In the genomic region with DNA sequence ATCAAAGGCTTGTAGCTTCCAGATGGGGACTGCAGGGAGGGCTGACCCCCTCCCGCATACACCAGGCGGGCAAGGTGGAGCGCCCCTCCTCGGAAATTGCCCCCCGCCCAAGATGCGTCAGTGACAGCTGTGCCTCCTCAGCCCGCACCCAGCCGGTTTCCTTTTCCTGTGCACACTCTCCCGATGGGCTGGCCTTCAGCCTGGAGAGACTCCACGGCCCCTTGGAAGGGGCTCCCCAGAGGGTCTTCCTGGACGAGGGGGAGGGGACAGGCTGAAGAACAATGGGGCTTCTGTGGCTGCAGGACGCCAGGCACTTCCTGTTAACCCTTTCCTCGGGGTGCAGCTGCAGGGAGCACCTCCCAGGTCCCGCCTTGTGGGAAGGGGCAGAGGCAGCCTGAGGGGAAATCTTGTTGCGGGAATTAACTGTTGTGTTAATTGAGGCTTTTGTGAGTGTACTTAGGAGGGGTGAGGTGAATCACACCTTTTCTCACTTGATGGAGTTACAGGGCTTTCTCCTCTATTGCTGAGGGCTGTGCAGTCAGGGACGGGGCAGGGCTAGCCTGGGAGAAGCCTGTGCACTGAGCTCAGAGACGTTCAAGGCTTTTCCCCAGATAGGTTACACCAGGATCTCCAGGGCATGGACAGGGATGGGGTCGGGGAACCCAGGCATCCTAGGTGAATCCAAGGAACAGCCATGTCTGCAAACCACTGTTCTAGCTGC, we compare ENCODE assay signal across 1 cellular context.
TF ChIP-seq lines count a peak whose summit lies in the region.

No MANE protein-coding gene starts in this region.

TF ChIP-seq in K562, 482 proteins besides CTCF, POLR2A, EP300 and RAD21 (continued from another document and continues in another):
- TF ChIP-seq ZNF212 (CRISPR knock-in tag; IDR thresholded peaks at IDR 0.05) = no peak
- TF ChIP-seq ZNF57 (CRISPR knock-in tag; IDR thresholded peaks at IDR 0.05) = no peak
- TF ChIP-seq RBBP5 (IDR thresholded peaks at IDR 0.05; ENCODE audit: borderline replicate concordance, insufficient read depth, low read length, poor library complexity, severe bottlenecking) = no peak
- TF ChIP-seq TARDBP (IDR thresholded peaks at IDR 0.05) = 0 out of 2 replicates have a peak, but pooled peaks have one; percentile 52
- TF ChIP-seq, protein P1, sequence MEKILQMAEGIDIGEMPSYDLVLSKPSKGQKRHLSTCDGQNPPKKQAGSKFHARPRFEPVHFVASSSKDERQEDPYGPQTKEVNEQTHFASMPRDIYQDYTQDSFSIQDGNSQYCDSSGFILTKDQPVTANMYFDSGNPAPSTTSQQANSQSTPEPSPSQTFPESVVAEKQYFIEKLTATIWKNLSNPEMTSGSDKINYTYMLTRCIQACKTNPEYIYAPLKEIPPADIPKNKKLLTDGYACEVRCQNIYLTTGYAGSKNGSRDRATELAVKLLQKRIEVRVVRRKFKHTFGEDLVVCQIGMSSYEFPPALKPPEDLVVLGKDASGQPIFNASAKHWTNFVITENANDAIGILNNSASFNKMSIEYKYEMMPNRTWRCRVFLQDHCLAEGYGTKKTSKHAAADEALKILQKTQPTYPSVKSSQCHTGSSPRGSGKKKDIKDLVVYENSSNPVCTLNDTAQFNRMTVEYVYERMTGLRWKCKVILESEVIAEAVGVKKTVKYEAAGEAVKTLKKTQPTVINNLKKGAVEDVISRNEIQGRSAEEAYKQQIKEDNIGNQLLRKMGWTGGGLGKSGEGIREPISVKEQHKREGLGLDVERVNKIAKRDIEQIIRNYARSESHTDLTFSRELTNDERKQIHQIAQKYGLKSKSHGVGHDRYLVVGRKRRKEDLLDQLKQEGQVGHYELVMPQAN (IDR thresholded peaks at IDR 0.05; ENCODE audit: borderline replicate concordance) = no peak
- TF ChIP-seq E2F3 (CRISPR knock-in tag; IDR thresholded peaks at IDR 0.05) = no peak
- TF ChIP-seq, protein P2, sequence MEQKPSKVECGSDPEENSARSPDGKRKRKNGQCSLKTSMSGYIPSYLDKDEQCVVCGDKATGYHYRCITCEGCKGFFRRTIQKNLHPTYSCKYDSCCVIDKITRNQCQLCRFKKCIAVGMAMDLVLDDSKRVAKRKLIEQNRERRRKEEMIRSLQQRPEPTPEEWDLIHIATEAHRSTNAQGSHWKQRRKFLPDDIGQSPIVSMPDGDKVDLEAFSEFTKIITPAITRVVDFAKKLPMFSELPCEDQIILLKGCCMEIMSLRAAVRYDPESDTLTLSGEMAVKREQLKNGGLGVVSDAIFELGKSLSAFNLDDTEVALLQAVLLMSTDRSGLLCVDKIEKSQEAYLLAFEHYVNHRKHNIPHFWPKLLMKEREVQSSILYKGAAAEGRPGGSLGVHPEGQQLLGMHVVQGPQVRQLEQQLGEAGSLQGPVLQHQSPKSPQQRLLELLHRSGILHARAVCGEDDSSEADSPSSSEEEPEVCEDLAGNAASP (IDR thresholded peaks at IDR 0.05) = no peak
- no peak; the same call in none of the 2 replicates for TF ChIP-seq GTF2E2 (tag; IDR thresholded peaks at IDR 0.05)
- TF ChIP-seq EHMT2 (IDR thresholded peaks at IDR 0.05) = no peak
- TF ChIP-seq, protein P3, sequence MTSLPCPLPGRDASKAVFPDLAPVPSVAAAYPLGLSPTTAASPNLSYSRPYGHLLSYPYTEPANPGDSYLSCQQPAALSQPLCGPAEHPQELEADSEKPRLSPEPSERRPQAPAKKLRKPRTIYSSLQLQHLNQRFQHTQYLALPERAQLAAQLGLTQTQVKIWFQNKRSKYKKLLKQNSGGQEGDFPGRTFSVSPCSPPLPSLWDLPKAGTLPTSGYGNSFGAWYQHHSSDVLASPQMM (CRISPR knock-in tag; IDR thresholded peaks at IDR 0.05) = no peak
- TF ChIP-seq IFI16 (CRISPR knock-in tag; IDR thresholded peaks at IDR 0.05) = no peak
- TF ChIP-seq TCF3 (CRISPR knock-in tag; IDR thresholded peaks at IDR 0.05) = no peak
- TF ChIP-seq ARNT (IDR thresholded peaks at IDR 0.05) = no peak
- no peak for TF ChIP-seq ETS2 (tag; IDR thresholded peaks at IDR 0.05; ENCODE audit: borderline replicate concordance, poor library complexity, severe bottlenecking)
- TF ChIP-seq ZNF217 (CRISPR knock-in tag; IDR thresholded peaks at IDR 0.05) = no peak
- no peak for TF ChIP-seq ZNF311 (CRISPR knock-in tag; IDR thresholded peaks at IDR 0.05)
- peak; percentile 9 for TF ChIP-seq TAF9B (IDR thresholded peaks at IDR 0.05; ENCODE audit: partially characterized antibody)
- no peak for TF ChIP-seq NCOA1 (IDR thresholded peaks at IDR 0.05; ENCODE audit: low read depth)
- TF ChIP-seq TBP (optimal IDR thresholded peaks at IDR 0.05; ENCODE audit: low read depth, low read length) = no peak
- no peak for TF ChIP-seq FOXA1 (IDR thresholded peaks at IDR 0.05; ENCODE audit: borderline replicate concordance)
- TF ChIP-seq, protein P4, sequence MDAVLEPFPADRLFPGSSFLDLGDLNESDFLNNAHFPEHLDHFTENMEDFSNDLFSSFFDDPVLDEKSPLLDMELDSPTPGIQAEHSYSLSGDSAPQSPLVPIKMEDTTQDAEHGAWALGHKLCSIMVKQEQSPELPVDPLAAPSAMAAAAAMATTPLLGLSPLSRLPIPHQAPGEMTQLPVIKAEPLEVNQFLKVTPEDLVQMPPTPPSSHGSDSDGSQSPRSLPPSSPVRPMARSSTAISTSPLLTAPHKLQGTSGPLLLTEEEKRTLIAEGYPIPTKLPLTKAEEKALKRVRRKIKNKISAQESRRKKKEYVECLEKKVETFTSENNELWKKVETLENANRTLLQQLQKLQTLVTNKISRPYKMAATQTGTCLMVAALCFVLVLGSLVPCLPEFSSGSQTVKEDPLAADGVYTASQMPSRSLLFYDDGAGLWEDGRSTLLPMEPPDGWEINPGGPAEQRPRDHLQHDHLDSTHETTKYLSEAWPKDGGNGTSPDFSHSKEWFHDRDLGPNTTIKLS (IDR thresholded peaks at IDR 0.05; ENCODE audit: borderline replicate concordance, low read depth) = no peak; the same call in 1 of the 2 replicates
- no peak for TF ChIP-seq ZNF707 (CRISPR knock-in tag; conservative IDR thresholded peaks at IDR 0.05)
- TF ChIP-seq, protein P5, sequence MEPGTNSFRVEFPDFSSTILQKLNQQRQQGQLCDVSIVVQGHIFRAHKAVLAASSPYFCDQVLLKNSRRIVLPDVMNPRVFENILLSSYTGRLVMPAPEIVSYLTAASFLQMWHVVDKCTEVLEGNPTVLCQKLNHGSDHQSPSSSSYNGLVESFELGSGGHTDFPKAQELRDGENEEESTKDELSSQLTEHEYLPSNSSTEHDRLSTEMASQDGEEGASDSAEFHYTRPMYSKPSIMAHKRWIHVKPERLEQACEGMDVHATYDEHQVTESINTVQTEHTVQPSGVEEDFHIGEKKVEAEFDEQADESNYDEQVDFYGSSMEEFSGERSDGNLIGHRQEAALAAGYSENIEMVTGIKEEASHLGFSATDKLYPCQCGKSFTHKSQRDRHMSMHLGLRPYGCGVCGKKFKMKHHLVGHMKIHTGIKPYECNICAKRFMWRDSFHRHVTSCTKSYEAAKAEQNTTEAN (CRISPR knock-in tag; IDR thresholded peaks at IDR 0.05) = no peak
- TF ChIP-seq ZKSCAN3 (CRISPR knock-in tag; IDR thresholded peaks at IDR 0.05) = peak; percentile 73
- TF ChIP-seq RCOR1 (IDR thresholded peaks at IDR 0.05; ENCODE audit: borderline replicate concordance in 1 of 2, low read depth in 2 of 2, low read length in 2 of 2) = no peak
- TF ChIP-seq KAT2B (IDR thresholded peaks at IDR 0.05; ENCODE audit: low read depth, low read length) = no peak
- TF ChIP-seq ZBTB17 (CRISPR knock-in tag; IDR thresholded peaks at IDR 0.05) = 0 out of 2 replicates have a peak, but pooled peaks have one; percentile 51
- TF ChIP-seq BDP1 (IDR thresholded peaks at IDR 0.05; ENCODE audit: insufficient read depth, insufficient read length) = no peak
- TF ChIP-seq, protein P6, sequence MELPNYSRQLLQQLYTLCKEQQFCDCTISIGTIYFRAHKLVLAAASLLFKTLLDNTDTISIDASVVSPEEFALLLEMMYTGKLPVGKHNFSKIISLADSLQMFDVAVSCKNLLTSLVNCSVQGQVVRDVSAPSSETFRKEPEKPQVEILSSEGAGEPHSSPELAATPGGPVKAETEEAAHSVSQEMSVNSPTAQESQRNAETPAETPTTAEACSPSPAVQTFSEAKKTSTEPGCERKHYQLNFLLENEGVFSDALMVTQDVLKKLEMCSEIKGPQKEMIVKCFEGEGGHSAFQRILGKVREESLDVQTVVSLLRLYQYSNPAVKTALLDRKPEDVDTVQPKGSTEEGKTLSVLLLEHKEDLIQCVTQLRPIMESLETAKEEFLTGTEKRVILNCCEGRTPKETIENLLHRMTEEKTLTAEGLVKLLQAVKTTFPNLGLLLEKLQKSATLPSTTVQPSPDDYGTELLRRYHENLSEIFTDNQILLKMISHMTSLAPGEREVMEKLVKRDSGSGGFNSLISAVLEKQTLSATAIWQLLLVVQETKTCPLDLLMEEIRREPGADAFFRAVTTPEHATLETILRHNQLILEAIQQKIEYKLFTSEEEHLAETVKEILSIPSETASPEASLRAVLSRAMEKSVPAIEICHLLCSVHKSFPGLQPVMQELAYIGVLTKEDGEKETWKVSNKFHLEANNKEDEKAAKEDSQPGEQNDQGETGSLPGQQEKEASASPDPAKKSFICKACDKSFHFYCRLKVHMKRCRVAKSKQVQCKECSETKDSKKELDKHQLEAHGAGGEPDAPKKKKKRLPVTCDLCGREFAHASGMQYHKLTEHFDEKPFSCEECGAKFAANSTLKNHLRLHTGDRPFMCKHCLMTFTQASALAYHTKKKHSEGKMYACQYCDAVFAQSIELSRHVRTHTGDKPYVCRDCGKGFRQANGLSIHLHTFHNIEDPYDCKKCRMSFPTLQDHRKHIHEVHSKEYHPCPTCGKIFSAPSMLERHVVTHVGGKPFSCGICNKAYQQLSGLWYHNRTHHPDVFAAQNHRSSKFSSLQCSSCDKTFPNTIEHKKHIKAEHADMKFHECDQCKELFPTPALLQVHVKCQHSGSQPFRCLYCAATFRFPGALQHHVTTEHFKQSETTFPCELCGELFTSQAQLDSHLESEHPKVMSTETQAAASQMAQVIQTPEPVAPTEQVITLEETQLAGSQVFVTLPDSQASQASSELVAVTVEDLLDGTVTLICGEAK (IDR thresholded peaks at IDR 0.05) = peak; percentile 73; the same call in 1 of the 2 replicates
- TF ChIP-seq, protein P6 (CRISPR knock-in tag; IDR thresholded peaks at IDR 0.05) = no peak
- no peak for TF ChIP-seq GABPB2 (CRISPR knock-in tag; conservative IDR thresholded peaks at IDR 0.05)
- TF ChIP-seq MAFG (tag; conservative IDR thresholded peaks at IDR 0.05) = no peak
- TF ChIP-seq, protein P7, sequence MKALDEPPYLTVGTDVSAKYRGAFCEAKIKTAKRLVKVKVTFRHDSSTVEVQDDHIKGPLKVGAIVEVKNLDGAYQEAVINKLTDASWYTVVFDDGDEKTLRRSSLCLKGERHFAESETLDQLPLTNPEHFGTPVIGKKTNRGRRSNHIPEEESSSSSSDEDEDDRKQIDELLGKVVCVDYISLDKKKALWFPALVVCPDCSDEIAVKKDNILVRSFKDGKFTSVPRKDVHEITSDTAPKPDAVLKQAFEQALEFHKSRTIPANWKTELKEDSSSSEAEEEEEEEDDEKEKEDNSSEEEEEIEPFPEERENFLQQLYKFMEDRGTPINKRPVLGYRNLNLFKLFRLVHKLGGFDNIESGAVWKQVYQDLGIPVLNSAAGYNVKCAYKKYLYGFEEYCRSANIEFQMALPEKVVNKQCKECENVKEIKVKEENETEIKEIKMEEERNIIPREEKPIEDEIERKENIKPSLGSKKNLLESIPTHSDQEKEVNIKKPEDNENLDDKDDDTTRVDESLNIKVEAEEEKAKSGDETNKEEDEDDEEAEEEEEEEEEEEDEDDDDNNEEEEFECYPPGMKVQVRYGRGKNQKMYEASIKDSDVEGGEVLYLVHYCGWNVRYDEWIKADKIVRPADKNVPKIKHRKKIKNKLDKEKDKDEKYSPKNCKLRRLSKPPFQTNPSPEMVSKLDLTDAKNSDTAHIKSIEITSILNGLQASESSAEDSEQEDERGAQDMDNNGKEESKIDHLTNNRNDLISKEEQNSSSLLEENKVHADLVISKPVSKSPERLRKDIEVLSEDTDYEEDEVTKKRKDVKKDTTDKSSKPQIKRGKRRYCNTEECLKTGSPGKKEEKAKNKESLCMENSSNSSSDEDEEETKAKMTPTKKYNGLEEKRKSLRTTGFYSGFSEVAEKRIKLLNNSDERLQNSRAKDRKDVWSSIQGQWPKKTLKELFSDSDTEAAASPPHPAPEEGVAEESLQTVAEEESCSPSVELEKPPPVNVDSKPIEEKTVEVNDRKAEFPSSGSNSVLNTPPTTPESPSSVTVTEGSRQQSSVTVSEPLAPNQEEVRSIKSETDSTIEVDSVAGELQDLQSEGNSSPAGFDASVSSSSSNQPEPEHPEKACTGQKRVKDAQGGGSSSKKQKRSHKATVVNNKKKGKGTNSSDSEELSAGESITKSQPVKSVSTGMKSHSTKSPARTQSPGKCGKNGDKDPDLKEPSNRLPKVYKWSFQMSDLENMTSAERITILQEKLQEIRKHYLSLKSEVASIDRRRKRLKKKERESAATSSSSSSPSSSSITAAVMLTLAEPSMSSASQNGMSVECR (CRISPR knock-in tag; IDR thresholded peaks at IDR 0.05) = no peak
- no peak for TF ChIP-seq ZNF174 (CRISPR knock-in tag; IDR thresholded peaks at IDR 0.05)
- no peak for TF ChIP-seq TFAM (CRISPR knock-in tag; conservative IDR thresholded peaks at IDR 0.05)
- TF ChIP-seq CTBP1 (IDR thresholded peaks at IDR 0.05; ENCODE audit: borderline replicate concordance) = no peak
- TF ChIP-seq ZSCAN29 (IDR thresholded peaks at IDR 0.05) = no peak
- TF ChIP-seq CBX1 (IDR thresholded peaks at IDR 0.05; ENCODE audit: low read depth) = 0 out of 2 replicates have a peak, but pooled peaks have one; percentile 55
